In genomic region chr7:30142710-30143109, GRCh38 we compare ENCODE assay signal across 8 cellular contexts. TPM values are rescaled to one million over a fixed set of nuclear protein-coding genes. Genes with fewer than 3 reads are reported as not detected.
A peak's percentile ranks its signal among the peaks of the same experiment; 100 is the strongest.
DNase-seq lines count a peak whose midpoint lies in the region; ATAC-seq, FAIRE-seq and TF ChIP-seq lines count a peak whose summit lies in the region.

No MANE protein-coding gene starts in this region.

- peak overlapping the region; percentile 51 to 74 for H3K27ac ChIP-seq in ascending aorta
- H3K27ac ChIP-seq in keratinocyte (ENCODE audit: control insufficient read depth, insufficient read depth, low read length), result peak overlapping the region; percentile 59
- peak overlapping the region; percentile 74 to 82 (median 80) for H3K27ac ChIP-seq in upper lobe of left lung
- H3K27ac ChIP-seq in neural progenitor cell, result no peak overlapping the region

- H3K4me3 ChIP-seq in ascending aorta (peak overlapping the region in 1 of 2 donors; percentile 29), keratinocyte (ENCODE audit: control insufficient read depth in 2 of 3, extremely low read depth in 1 of 3, insufficient read depth in 2 of 3, low read depth in 1 of 3, low read length in 3 of 3) (peak overlapping the region in 2 of 3 experiments; percentile 31 to 35), upper lobe of left lung (no peak overlapping the region), neural progenitor cell (no peak overlapping the region)

- H2AFZ ChIP-seq in keratinocyte (ENCODE audit: control insufficient read depth, low read length), result no peak overlapping the region
- no peak overlapping the region for H2AFZ ChIP-seq in neural progenitor cell (replicated peaks)

- no peak overlapping the region for H3K4me3 Mint-ChIP-seq in neural progenitor cell

- TF ChIP-seq POLR2A in upper lobe of left lung (IDR thresholded peaks at IDR 0.05), result peak in 1 of 4 donors; percentile 62

- WGBS in upper lobe of left lung, 2 donors, result 56 to 69% methylated on average over 9 of the region's 9 CpGs

- H3K4me2 ChIP-seq in keratinocyte (ENCODE audit: control insufficient read depth, extremely low read depth, insufficient read depth, low read depth, low read length) (peak overlapping the region; percentile 87), neural progenitor cell (no peak overlapping the region)

- H3K79me2 ChIP-seq in keratinocyte (ENCODE audit: control insufficient read depth, insufficient read depth, low read length), result peaks cover 4% of the 10 kb centered on the region
- H3K79me2 ChIP-seq in neural progenitor cell (ENCODE audit: low read depth), result peaks cover 7% of the 10 kb centered on the region

- peaks cover 0 to 2% of the 10 kb centered on the region in 2 donors for H3K36me3 ChIP-seq in ascending aorta
- H3K36me3 ChIP-seq in keratinocyte (ENCODE audit: control insufficient read depth in 2 of 2, extremely low read depth in 1 of 2, insufficient read depth in 2 of 2, low read length in 2 of 2), result no peaks in the 10 kb centered on the region
- H3K36me3 ChIP-seq in upper lobe of left lung, result no peaks in the 10 kb centered on the region
- no peaks in the 10 kb centered on the region for H3K36me3 ChIP-seq in neural progenitor cell

- TF ChIP-seq EP300 in upper lobe of left lung (IDR thresholded peaks at IDR 0.05), result peak in 1 of 4 donors; percentile 26

- peak; percentile 94 for FAIRE-seq in keratinocyte (lab: Jason Lieb, UNC)

- no peak overlapping the region for H3K27ac Mint-ChIP-seq in neural progenitor cell

- dilution Hi-C loops in keratinocyte (cut with MboI; ENCODE audit: extremely low pct_ligation_motif_present, low sequenced_read_pairs), result no loop called here

- H3K9me1 ChIP-seq in keratinocyte (ENCODE audit: control insufficient read depth, extremely low read depth, insufficient read depth, low read length), result no peaks in the 10 kb centered on the region

- peak overlapping the region; percentile 18 for H3K9ac ChIP-seq in keratinocyte (ENCODE audit: control insufficient read depth, extremely low read depth, insufficient read depth, low read length)
- H3K9ac ChIP-seq in neural progenitor cell, result no peak overlapping the region

- H3K4me1 ChIP-seq in ascending aorta, result peaks cover 12 to 39% of the 10 kb centered on the region in 2 donors
- peaks cover 28% of the 10 kb centered on the region for H3K4me1 ChIP-seq in keratinocyte (ENCODE audit: control insufficient read depth, extremely low read depth, insufficient read depth, low read length)
- H3K4me1 ChIP-seq in upper lobe of left lung, result peaks cover 44 to 84% (median 50%) of the 10 kb centered on the region in 4 donors
- H3K4me1 ChIP-seq in neural progenitor cell, result peaks cover 23% of the 10 kb centered on the region

- H3K36me3 Mint-ChIP-seq in neural progenitor cell, result no peaks in the 10 kb centered on the region

- H3K9me3 ChIP-seq in ascending aorta (no peaks in the 10 kb centered on the region), keratinocyte (ENCODE audit: control insufficient read depth, low read depth, low read length) (no peaks in the 10 kb centered on the region), upper lobe of left lung (no peaks in the 10 kb centered on the region), neural progenitor cell (ENCODE audit: low read depth) (no peaks in the 10 kb centered on the region)

- no peaks in the 10 kb centered on the region for H3K9me3 Mint-ChIP-seq in neural progenitor cell

- ATAC-seq in upper lobe of left lung (ENCODE audit: low FRiP score in 2 of 2), result peak; percentile 79 to 88

- no peaks in the 10 kb centered on the region for H3K4me1 Mint-ChIP-seq in neural progenitor cell

- TF ChIP-seq CTCF in ascending aorta (IDR thresholded peaks at IDR 0.05), result no peak
- TF ChIP-seq CTCF in keratinocyte (optimal IDR thresholded peaks at IDR 0.05 in 1 of 3, IDR thresholded peaks at IDR 0.05 in 1 of 3, conservative IDR thresholded peaks at IDR 0.05 in 1 of 3; ENCODE audit: extremely low read depth in 1 of 3, insufficient read depth in 2 of 3, low read length in 3 of 3), result no peak
- no peak for TF ChIP-seq CTCF in upper lobe of left lung (IDR thresholded peaks at IDR 0.05)
- TF ChIP-seq CTCF in neural progenitor cell (IDR thresholded peaks at IDR 0.05), result no peak

- H4K20me1 ChIP-seq in keratinocyte (ENCODE audit: control insufficient read depth, extremely low read depth, insufficient read depth, low read length), result no peaks in the 10 kb centered on the region
- peaks cover 8% of the 10 kb centered on the region for H4K20me1 ChIP-seq in neural progenitor cell (ENCODE audit: low read depth)

- peak; percentile 46 for DNase-seq in NCI-H345 (lab: John Stamatoyannopoulos, UW)
- no peak for DNase-seq in NCI-H345 treated with DMSO at 0.1 percent for 48 hours (lab: John Stamatoyannopoulos, UW; ENCODE audit: unreplicated experiment)
- DNase-seq in ascending aorta (ENCODE audit: low spot score in 2 of 2), result peak in 1 of 2 donors; percentile 90
- DNase-seq in keratinocyte (ENCODE audit: low read depth, low spot score), result no peak
- DNase-seq in upper lobe of left lung, result peak in 1 of 2 donors; percentile 78
- no peak for DNase-seq in neural progenitor cell (ENCODE audit: low spot score)
- DNase-seq in activated effector memory CD4-positive, alpha-beta T cell treated with anti-CD3 and anti-CD28 coated beads, Interleukin-2, amount 50 U/mL, for 16 hours, result no peak
- no peak for DNase-seq in activated naive CD4-positive, alpha-beta T cell treated with anti-CD3 and anti-CD28 coated beads, Interleukin-2, amount 50 U/mL, for 16 hours

- H3K27me3 ChIP-seq in ascending aorta, result no peaks in the 10 kb centered on the region
- H3K27me3 ChIP-seq in keratinocyte (ENCODE audit: control insufficient read depth, extremely low read depth, insufficient read depth, low read length), result no peaks in the 10 kb centered on the region
- no peaks in the 10 kb centered on the region for H3K27me3 ChIP-seq in upper lobe of left lung
- H3K27me3 ChIP-seq in neural progenitor cell, result no peaks in the 10 kb centered on the region

- H3F3A ChIP-seq in neural progenitor cell (ENCODE audit: low read depth), result peaks cover 4% of the 10 kb centered on the region

- intact Hi-C loops in ascending aorta (cut with DNase I), result loop anchor here (2.0 to 5.0 kb wide), 4 partner anchors 26 to 335 kb away; partner anchors contain the start of genes NOD1 and ZNRF2

- peaks cover 2% of the 10 kb centered on the region for H3K27me3 Mint-ChIP-seq in neural progenitor cell (ENCODE audit: insufficient read depth, low read depth)

RNA-seq across cellular contexts. Expression of gene MTURN, which starts 7.9 kb away (rescaled TPM):
- total RNA-seq in ascending aorta, result 40.9 TPM
- 5.9 to 10.9 TPM (median 10.8 TPM) in 3 replicates for polyA plus RNA-seq in keratinocyte
- 5.5 TPM for polyA plus RNA-seq in keratinocyte (2011; ENCODE audit: low read depth)
- 6.6 and 8.5 TPM in 2 replicates for polyA plus RNA-seq in keratinocyte (2011; cell fraction: cytosol; rRNA removed)
- polyA plus RNA-seq in keratinocyte (2011; cell fraction: nucleus; rRNA removed), result 11.0 and 12.6 TPM in 2 replicates
- 7.7 and 9.7 TPM in 2 replicates for polyA plus RNA-seq in keratinocyte (2012; ENCODE audit: low replicate concordance)
- 4.3 to 10.3 TPM (median 9.9 TPM) in 3 replicates for polyA minus RNA-seq in keratinocyte
- polyA minus RNA-seq in keratinocyte (2011; cell fraction: cytosol; rRNA and poly(A)+ RNA removed), result 6.1 TPM
- 5.0 and 10.3 TPM in 2 replicates for polyA minus RNA-seq in keratinocyte (2011; cell fraction: nucleus; rRNA and poly(A)+ RNA removed)
- 100 to 1,000 TPM in 1 of 6 donors, 10 to 100 TPM in 5; 27.2 to 112 (median 39.6) TPM for total RNA-seq in upper lobe of left lung
- total RNA-seq in neural progenitor cell (ENCODE audit: low replicate concordance), result 12.6 and 18.0 TPM in 2 replicates

Comparison
In these comparisons a context has a peak if more than half of its experiments do, and no peak if none do; other contexts are left out.
1. H3K4me3 ChIP-seq: peak in keratinocyte (2 of 3); none in upper lobe of left lung (0 of 4) and neural progenitor cell (single experiment).